1 cellular context compared by ENCODE assay signal in genomic region chr22:29357193-29357890, GRCh38. TPM values are rescaled to one million over a fixed set of nuclear protein-coding genes. Genes with fewer than 3 reads are reported as not detected.
"Had no signal": no experiment of that assay in that cellular context is flagged by ENCODE, and none has a peak within 500 bp of the region (broad histone marks: within the 10 kb centered on the region; RNA-seq: fewer than 3 reads in every experiment).

No MANE protein-coding gene starts in this region.

RNA-seq across cellular contexts. Expression of gene GAS2L1, which starts 50.9 kb away (rescaled TPM):
- total RNA-seq: activated B cell treated with CpG ODN at 0.5 μM for 24 hours had no signal
